ENCODE assay signal across 8 cellular contexts in genomic region chr19:4052114-4052992, GRCh38. TPM values are rescaled to one million over a fixed set of nuclear protein-coding genes. Genes with fewer than 3 reads are reported as not detected.
A peak's percentile ranks its signal among the peaks of the same experiment; 100 is the strongest.
DNase-seq lines count a peak whose midpoint lies in the region; ATAC-seq and TF ChIP-seq lines count a peak whose summit lies in the region.

No MANE protein-coding gene starts in this region.

- H2BK120ac ChIP-seq in IMR-90 (ENCODE audit: low read depth, low read length), result no peak overlapping the region

- peak; percentile 20 for DNase-seq in IMR-90
- peak; percentile 70 for DNase-seq in astrocyte of the hippocampus (ENCODE audit: low read depth, low spot score)
- DNase-seq in left lobe of liver (ENCODE audit: low spot score), result peak; percentile 95
- peak; percentile 77 to 86 for DNase-seq in suprapubic skin (ENCODE audit: low spot score in 2 of 2)
- no peak for DNase-seq in D341Med (ENCODE audit: low spot score)
- no peak for DNase-seq in DMS114 treated with DMSO at 0.1 percent for 48 hours (lab: John Stamatoyannopoulos, UW; ENCODE audit: unreplicated experiment)
- no peak for DNase-seq in NCI-H774 (lab: John Stamatoyannopoulos, UW)
- no peak for DNase-seq in activated CD4-positive, alpha-beta T cell treated with anti-CD3 and anti-CD28 coated beads for 4 hours

- no peak overlapping the region for H2AFZ ChIP-seq in IMR-90 (replicated peaks; ENCODE audit: low read length, poor library complexity)

- TF ChIP-seq RAD21 in IMR-90 (IDR thresholded peaks at IDR 0.05; ENCODE audit: low read length), result no peak

- H3K56ac ChIP-seq in IMR-90 (ENCODE audit: extremely low read depth, insufficient read depth, low read length), result no peak overlapping the region

- CTCF ChIA-PET in IMR-90 (lab: Yijun Ruan, JAX), result interaction anchor here (0.5 kb wide), 1 partner anchor 756 kb away, joined by 3 read pairs; no protein-coding TSS in a partner anchor

- TF ChIP-seq CTCF in IMR-90 (conservative IDR thresholded peaks at IDR 0.05; ENCODE audit: low read depth, low read length) (no peak), suprapubic skin (IDR thresholded peaks at IDR 0.05) (no peak)

- H3K36me3 ChIP-seq in IMR-90 (ENCODE audit: control insufficient read depth, insufficient read depth, low read length) (peaks cover 58% of the 10 kb centered on the region), suprapubic skin (peaks cover 57% of the 10 kb centered on the region)

- H3K27ac ChIP-seq in IMR-90 (ENCODE audit: insufficient read depth, low read length), result peak overlapping the region; percentile 75
- peak overlapping the region; percentile 81 for H3K27ac ChIP-seq in suprapubic skin

- H4K20me1 ChIP-seq in IMR-90 (ENCODE audit: insufficient read depth, low read length), result peaks cover 91% of the 10 kb centered on the region

- H3K9ac ChIP-seq in IMR-90 (ENCODE audit: low read depth, low read length), result no peak overlapping the region

- H3K9me3 ChIP-seq in IMR-90 (ENCODE audit: control insufficient read depth, insufficient read depth, low read length), result no peaks in the 10 kb centered on the region
- H3K9me3 ChIP-seq in suprapubic skin, result no peaks in the 10 kb centered on the region

- WGBS in IMR-90 (ENCODE audit: extremely low coverage in 2 of 2, insufficient read length in 1 of 2), 2 experiments, result 69% methylated on average over 7 of the region's 27 CpGs; no CpG with 5 or more reads in 1 of the 2 experiments
- 49% methylated on average over 8 of the region's 27 CpGs for WGBS in suprapubic skin

- H3K4me2 ChIP-seq in IMR-90 (ENCODE audit: low read depth, low read length), result peak overlapping the region; percentile 8; the same call in 1 of the 2 replicates

- no peak overlapping the region; a peak in 1 of 4 replicates for H4K8ac ChIP-seq in IMR-90 (ENCODE audit: low read depth in 2 of 2, low read length in 2 of 2)

- peak overlapping the region; percentile 36; the same call in 1 of the 2 replicates for H3K4ac ChIP-seq in IMR-90 (ENCODE audit: low read depth, low read length)

- no peaks in the 10 kb centered on the region for H3K27me3 ChIP-seq in IMR-90 (ENCODE audit: control insufficient read depth, insufficient read depth, low read length)
- H3K27me3 ChIP-seq in suprapubic skin, result no peaks in the 10 kb centered on the region

- no peak overlapping the region; the same call in 1 of the 2 replicates for H2AK5ac ChIP-seq in IMR-90 (ENCODE audit: low read depth, low read length)

- no TSS peak for BruUV-seq in IMR-90 (replicated peaks; lab: Mats Ljungman, UMichigan)

- dilution Hi-C loops in IMR-90 (cut with HindIII; ENCODE audit: low sequenced_read_pairs, unreplicated experiment), result no loop called here

- in situ Hi-C loops in IMR-90 (cut with MboI; ENCODE audit: low sequenced_read_pairs), result no loop called here

- H4K91ac ChIP-seq in IMR-90 (ENCODE audit: insufficient read depth, low read depth, low read length), result peak overlapping the region; percentile 25; the same call in 1 of the 2 replicates

- H2BK15ac ChIP-seq in IMR-90 (ENCODE audit: low read depth, low read length), result no peak overlapping the region

- no peak overlapping the region; the same call in 1 of the 2 replicates for H3K18ac ChIP-seq in IMR-90 (ENCODE audit: low read depth, low read length)

- TF ChIP-seq POLR2A in IMR-90 (IDR thresholded peaks at IDR 0.05; ENCODE audit: low read depth, low read length), result no peak
- TF ChIP-seq POLR2A in suprapubic skin (IDR thresholded peaks at IDR 0.05), result no peak

- peak; percentile 42 for ATAC-seq in IMR-90 (ENCODE audit: low read depth)
- ATAC-seq in left lobe of liver, result peak; percentile 77

- no peak overlapping the region for H2BK20ac ChIP-seq in IMR-90 (ENCODE audit: low read depth, low read length)

- POLR2A ChIA-PET in IMR-90 (lab: Charles Lee; ENCODE audit: unreplicated experiment), result no interaction called here

- H3K79me1 ChIP-seq in IMR-90 (ENCODE audit: low read depth in 1 of 2, low read length in 2 of 2), result peaks cover 10 to 61% of the 10 kb centered on the region in 2 experiments

- peak overlapping the region; percentile 49 for H2BK5ac ChIP-seq in IMR-90 (ENCODE audit: low read depth, low read length, poor library complexity, severe bottlenecking)

- no peak for TF ChIP-seq EP300 in suprapubic skin (IDR thresholded peaks at IDR 0.05)

- H3K9me1 ChIP-seq in IMR-90 (ENCODE audit: insufficient read depth, low read length), result peaks cover 10% of the 10 kb centered on the region

- H4K5ac ChIP-seq in IMR-90 (ENCODE audit: low read depth, low read length), result no peak overlapping the region

- H3K23ac ChIP-seq in IMR-90 (ENCODE audit: low read depth, low read length), result no peak overlapping the region

- intact Hi-C loops in IMR-90 (cut with micrococcal nuclease), result no loop called here

- H3K4me3 ChIP-seq in IMR-90 (ENCODE audit: insufficient read depth, low read depth, low read length) (no peak overlapping the region), suprapubic skin (peak overlapping the region; percentile 17)

- peaks cover 19% of the 10 kb centered on the region for H3K4me1 ChIP-seq in IMR-90 (ENCODE audit: control insufficient read depth, insufficient read depth, low read length)
- peaks cover 40% of the 10 kb centered on the region for H3K4me1 ChIP-seq in suprapubic skin

- no peak overlapping the region for H3K14ac ChIP-seq in IMR-90 (replicated peaks; ENCODE audit: low read depth, low read length)

- H2AK9ac ChIP-seq in IMR-90 (replicated peaks; ENCODE audit: low read depth, low read length, poor library complexity), result peak overlapping the region; percentile 56

TF ChIP-seq in IMR-90, 13 proteins besides CTCF, POLR2A, EP300 and RAD21:
- no peak for TF ChIP-seq CHD1 (IDR thresholded peaks at IDR 0.05; ENCODE audit: low read depth, low read length)
- TF ChIP-seq MXI1 (IDR thresholded peaks at IDR 0.05; ENCODE audit: borderline replicate concordance, low read depth, low read length), result no peak
- TF ChIP-seq RCOR1 (IDR thresholded peaks at IDR 0.05; ENCODE audit: insufficient replicate concordance, low read length), result no peak
- no peak for TF ChIP-seq RFX5 (IDR thresholded peaks at IDR 0.05; ENCODE audit: low read depth, low read length)
- no peak for TF ChIP-seq SMC3 (IDR thresholded peaks at IDR 0.05; ENCODE audit: low read depth, low read length)
- TF ChIP-seq, protein P1, sequence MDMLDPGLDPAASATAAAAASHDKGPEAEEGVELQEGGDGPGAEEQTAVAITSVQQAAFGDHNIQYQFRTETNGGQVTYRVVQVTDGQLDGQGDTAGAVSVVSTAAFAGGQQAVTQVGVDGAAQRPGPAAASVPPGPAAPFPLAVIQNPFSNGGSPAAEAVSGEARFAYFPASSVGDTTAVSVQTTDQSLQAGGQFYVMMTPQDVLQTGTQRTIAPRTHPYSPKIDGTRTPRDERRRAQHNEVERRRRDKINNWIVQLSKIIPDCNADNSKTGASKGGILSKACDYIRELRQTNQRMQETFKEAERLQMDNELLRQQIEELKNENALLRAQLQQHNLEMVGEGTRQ (IDR thresholded peaks at IDR 0.05; ENCODE audit: low read depth, low read length), result no peak
- no peak for TF ChIP-seq ELK1 (IDR thresholded peaks at IDR 0.05; ENCODE audit: borderline replicate concordance, low read depth, low read length)
- TF ChIP-seq FOS (IDR thresholded peaks at IDR 0.05; ENCODE audit: low read depth, low read length), result no peak
- TF ChIP-seq MAZ (IDR thresholded peaks at IDR 0.05; ENCODE audit: borderline replicate concordance, low read depth, low read length), result no peak
- no peak for TF ChIP-seq CEBPB (IDR thresholded peaks at IDR 0.05; ENCODE audit: low read depth, low read length)
- no peak for TF ChIP-seq NFE2L2 (IDR thresholded peaks at IDR 0.05; ENCODE audit: low read depth, low read length)
- TF ChIP-seq BHLHE40 (IDR thresholded peaks at IDR 0.05; ENCODE audit: low read depth, low read length), result no peak
- no peak for TF ChIP-seq MAFK (IDR thresholded peaks at IDR 0.05; ENCODE audit: low read depth, low read length)

RNA-seq across cellular contexts. Expression of gene ZBTB7A, which starts 14.3 kb away (rescaled TPM):
- total RNA-seq in IMR-90 (2012; rRNA removed), result 3.2 and 4.2 TPM in 2 replicates
- 10.3 and 14.7 TPM in 2 replicates for polyA plus RNA-seq in IMR-90 (2012; rRNA removed)
- 6.9 and 17.2 TPM in 2 replicates for polyA plus RNA-seq in IMR-90 (2012; cell fraction: cytosol; rRNA removed)
- 22.8 and 55.1 TPM in 2 replicates for polyA plus RNA-seq in IMR-90 (2012; cell fraction: nucleus; rRNA removed; ENCODE audit: low replicate concordance)
- total RNA-seq in left lobe of liver, result 33.3 TPM
- 10 to 100 TPM; 60.3 to 94.2 (median 77.4) TPM for total RNA-seq in suprapubic skin

RNA-seq across cellular contexts. Expression of gene PIAS4, which starts 44.8 kb away (rescaled TPM):
- 10.8 and 13.6 TPM in 2 replicates for total RNA-seq in IMR-90 (2012; rRNA removed)
- polyA plus RNA-seq in IMR-90 (2012; rRNA removed), result 12.1 and 16.6 TPM in 2 replicates
- polyA plus RNA-seq in IMR-90 (2012; cell fraction: cytosol; rRNA removed), result 11.9 and 21.3 TPM in 2 replicates
- 12.0 and 20.3 TPM in 2 replicates for polyA plus RNA-seq in IMR-90 (2012; cell fraction: nucleus; rRNA removed; ENCODE audit: low replicate concordance)
- total RNA-seq in left lobe of liver, result 13.6 TPM
- 10 to 100 TPM; 17.1 to 28.7 (median 22.6) TPM for total RNA-seq in suprapubic skin

Comparison
In these comparisons a context has a peak if more than half of its experiments do, and no peak if none do; other contexts are left out.
1. DNase-seq: peak in IMR-90 (single experiment), astrocyte of the hippocampus (single experiment), left lobe of liver (single experiment) and suprapubic skin (2 of 2); none in D341Med (single experiment), DMS114 treated with DMSO at 0.1 percent for 48 hours (single experiment), NCI-H774 (single experiment) and activated CD4-positive, alpha-beta T cell treated with anti-CD3 and anti-CD28 coated beads for 4 hours (0 of 2).